8 cellular contexts compared by ENCODE assay signal in the genomic region with DNA sequence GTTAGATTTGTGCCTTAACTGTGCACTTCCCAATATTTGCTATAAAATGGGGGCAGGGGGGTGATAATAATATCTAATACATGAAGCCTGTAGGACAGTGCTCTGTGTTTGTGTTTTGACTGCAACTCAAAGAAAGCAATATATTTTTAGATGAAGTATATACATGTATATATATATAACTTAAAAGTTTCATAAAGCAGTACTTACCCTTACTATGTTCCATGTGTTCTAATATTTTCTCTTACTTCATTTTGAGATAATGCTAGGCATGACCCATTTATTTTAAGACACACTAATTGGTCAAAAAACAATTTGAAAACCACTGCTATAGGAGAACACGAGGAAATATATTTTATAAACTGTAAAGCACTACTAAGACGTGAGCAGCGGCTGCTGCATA. TPM values are rescaled to one million over a fixed set of nuclear protein-coding genes. Genes with fewer than 3 reads are reported as not detected.
DNase-seq lines count a peak whose midpoint lies in the region; ATAC-seq, FAIRE-seq and TF ChIP-seq lines count a peak whose summit lies in the region.

No MANE protein-coding gene starts in this region.

- H3K27me3 ChIP-seq in SU-DHL-6 (ENCODE audit: low read length) (no peaks in the 10 kb centered on the region), gastrocnemius medialis (no peaks in the 10 kb centered on the region)

- TF ChIP-seq POLR2A in gastrocnemius medialis (IDR thresholded peaks at IDR 0.05): no peak

- H3K9me3 ChIP-seq in SU-DHL-6 (ENCODE audit: insufficient read depth, low read length) (no peaks in the 10 kb centered on the region), gastrocnemius medialis (no peaks in the 10 kb centered on the region)

- H3K9ac ChIP-seq in SU-DHL-6 (ENCODE audit: low read length): peak overlapping the region; percentile 100

- FAIRE-seq in D721Med (lab: Jason Lieb, UNC): no peak

- no peaks in the 10 kb centered on the region for H3K9me2 ChIP-seq in SU-DHL-6 (replicated peaks; ENCODE audit: insufficient read depth, low read length)

- in situ Hi-C loops in gastrocnemius medialis (cut with MboI; ENCODE audit: low sequenced_read_pairs in 4 of 4): no loop called here

- ATAC-seq in gastrocnemius medialis: no peak
- no peak for ATAC-seq in HG02938 (IDR thresholded peaks at IDR 0.05; ENCODE audit: unreplicated experiment)
- no peak for ATAC-seq in HG03565 (IDR thresholded peaks at IDR 0.05; ENCODE audit: unreplicated experiment)
- ATAC-seq in HG03139 (IDR thresholded peaks at IDR 0.05; ENCODE audit: unreplicated experiment): no peak

- DNase-seq in GM12865 (ENCODE audit: low read depth) (no peak), fibroblast of mammary gland (ENCODE audit: low read depth) (no peak), gastrocnemius medialis (no peak), D721Med (ENCODE audit: insufficient read length, low spot score) (no peak)

- peak overlapping the region; percentile 75 for H3K4me2 ChIP-seq in SU-DHL-6 (ENCODE audit: low read depth, low read length, poor library complexity, severe bottlenecking)

- no peak overlapping the region for H2AFZ ChIP-seq in SU-DHL-6 (ENCODE audit: low read depth, low read length, severe bottlenecking)

- H3K4me3 ChIP-seq in GM12865 (ENCODE audit: low read depth, low read length) (peak overlapping the region; percentile 90), SU-DHL-6 (ENCODE audit: insufficient read depth, low read length, poor library complexity, severe bottlenecking) (peak overlapping the region; percentile 96), fibroblast of mammary gland (ENCODE audit: control insufficient read depth, low read depth, low read length) (peak overlapping the region; percentile 71), gastrocnemius medialis (peak overlapping the region; percentile 88 to 100 (median 94))

- H3K27ac ChIP-seq in SU-DHL-6 (ENCODE audit: low read depth, low read length): no peak overlapping the region; the same call in 1 of the 2 replicates
- peak overlapping the region; percentile 17 to 100 (median 96) for H3K27ac ChIP-seq in gastrocnemius medialis

- H4K20me1 ChIP-seq in SU-DHL-6 (ENCODE audit: low read depth, low read length): no peaks in the 10 kb centered on the region

- peaks cover 29% of the 10 kb centered on the region for H3F3A ChIP-seq in SU-DHL-6 (ENCODE audit: insufficient read depth)

- H3K36me3 ChIP-seq in SU-DHL-6 (ENCODE audit: low read length): peaks cover 11% of the 10 kb centered on the region; the same call in 1 of the 2 replicates
- peaks cover 0 to 7% of the 10 kb centered on the region in 2 donors for H3K36me3 ChIP-seq in gastrocnemius medialis

- H3K79me2 ChIP-seq in SU-DHL-6 (ENCODE audit: insufficient read depth, low read length): peaks cover 76% of the 10 kb centered on the region

- TF ChIP-seq CTCF in GM12865 (IDR thresholded peaks at IDR 0.05; ENCODE audit: insufficient read depth, low read depth, low read length, missing control alignments) (no peak), SU-DHL-6 (IDR thresholded peaks at IDR 0.05; ENCODE audit: insufficient read depth, low read length, poor library complexity, severe bottlenecking) (no peak), fibroblast of mammary gland (conservative IDR thresholded peaks at IDR 0.05; ENCODE audit: control insufficient read depth, insufficient read depth, low read depth, low read length) (no peak), gastrocnemius medialis (IDR thresholded peaks at IDR 0.05 in 4 of 5, conservative IDR thresholded peaks at IDR 0.05 in 1 of 5) (no peak), D721Med (IDR thresholded peaks at IDR 0.05; ENCODE audit: insufficient read depth, missing control alignments) (no peak)

- intact Hi-C loops in gastrocnemius medialis (cut with DNase I; ENCODE audit: low total_unique reads): no loop called here

- peaks cover 64 to 77% of the 10 kb centered on the region in 2 donors for H3K4me1 ChIP-seq in gastrocnemius medialis

RNA-seq across cellular contexts. Expression of gene TRIM52, which starts 2.4 kb away (rescaled TPM):
- total RNA-seq in gastrocnemius medialis: 1 to 10 TPM; 1.3 to 4.9 (median 3.4) TPM

RNA-seq across cellular contexts. Expression of gene RACK1, which starts 14.9 kb away (rescaled TPM):
- 1,000 to 10,000 TPM; 1,697 to 2,187 (median 1,957) TPM for total RNA-seq in gastrocnemius medialis

RNA-seq across cellular contexts. Expression of gene TRIM41, which starts 35.5 kb away (rescaled TPM):
- 10 to 100 TPM; 15.6 to 23.5 (median 21.6) TPM for total RNA-seq in gastrocnemius medialis

RNA-seq across cellular contexts. Expression of gene TRIM7, which starts 53.6 kb away (rescaled TPM):
- total RNA-seq in gastrocnemius medialis: 10 to 100 TPM; 27.9 to 58.4 (median 47.1) TPM
